In the genomic region with DNA sequence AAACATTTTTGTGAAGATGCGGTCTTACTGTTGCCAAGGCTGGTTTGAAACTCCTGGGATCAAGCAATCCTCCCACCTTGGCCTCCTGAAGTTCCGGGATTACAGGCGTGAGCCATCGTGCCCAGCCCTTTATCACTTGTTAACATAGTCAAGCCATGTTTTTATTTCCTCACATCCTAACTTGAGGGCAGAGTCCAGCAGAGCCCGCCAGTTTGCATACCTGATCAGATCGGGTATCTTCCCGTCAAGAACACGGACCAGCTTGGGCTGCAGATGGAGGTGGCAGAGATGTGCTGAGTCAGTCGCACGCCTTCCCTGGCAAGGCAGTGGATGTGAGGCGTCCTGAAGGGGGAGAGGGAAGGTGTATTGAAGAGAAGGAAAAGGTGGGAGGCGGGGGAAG, we compare ENCODE assay signal across 34 cellular contexts.
"Had no signal": no experiment of that assay in that cellular context is flagged by ENCODE, and none has a peak within 500 bp of the region (broad histone marks: within the 10 kb centered on the region; RNA-seq: fewer than 3 reads in every experiment).

No MANE protein-coding gene starts in this region.

- H3K4me3 ChIP-seq: adrenal gland, ascending aorta, body of pancreas, breast epithelium, cardiac muscle cell had no signal

- FAIRE-seq: astrocyte, bronchial epithelial cell had no signal

- H3K36me3 ChIP-seq: adrenal gland, ascending aorta, brain microvascular endothelial cell, breast epithelium, cardiac muscle cell had no signal

- DNase-seq: activated effector memory CD4-positive, alpha-beta T cell treated with anti-CD3 and anti-CD28 coated beads, Interleukin-2, amount 50 U/mL, for 16 hours; activated effector memory CD4-positive, alpha-beta T cell treated with Interleukin-2 at 50 U/mL for 16 hours; activated gamma-delta T cell; activated gamma-delta T cell treated with Interleukin-2 at 50 U/mL for 16 hours; activated naive CD4-positive, alpha-beta T cell; activated naive CD4-positive, alpha-beta T cell treated with anti-CD3 and anti-CD28 coated beads for 36 hours; activated naive CD4-positive, alpha-beta T cell treated with anti-CD3 and anti-CD28 coated beads, Interleukin-2, amount 10 ng/mL, durations not matched to agents 7 days and 5 days; activated naive CD4-positive, alpha-beta T cell treated with anti-CD3 and anti-CD28 coated beads, Interleukin-2, amount 50 U/mL, for 16 hours; activated naive CD4-positive, alpha-beta T cell treated with Interleukin-2 at 50 U/mL for 16 hours; activated naive CD8-positive, alpha-beta T cell treated with anti-CD3 and anti-CD28 coated beads for 36 hours; activated naive CD8-positive, alpha-beta T cell treated with anti-CD3 and anti-CD28 coated beads, Interleukin-2, amount 10 ng/mL, durations not matched to agents 7 days and 5 days; activated naive CD8-positive, alpha-beta T cell treated with anti-CD3 and anti-CD28 coated beads, Interleukin-2, amount 50 U/mL, for 24 hours; activated T-cell treated with anti-CD3 and anti-CD28 coated beads, Interleukin-2, amount 50 U/mL, for 1 hour; activated T-cell treated with anti-CD3 and anti-CD28 coated beads, Interleukin-2, amount 50 U/mL, for 24 hours; activated T-cell treated with anti-CD3 and anti-CD28 coated beads, Interleukin-2, amount 50 U/mL, for 4 hours; activated T-cell treated with anti-CD3 and anti-CD28 coated beads, Interleukin-2, amount 50 U/mL, for 48 hours; activated T-cell treated with anti-CD3 and anti-CD28 coated beads, Interleukin-2, amount 50 U/mL, for 72 hours; adrenal gland; amniotic stem cell; amygdala; anterior cingulate cortex; aorta; brain microvascular endothelial cell; caudate nucleus; central memory CD4-positive, alpha-beta T cell; cerebellar nuclear complex had no signal

- H3K27me3 ChIP-seq: adrenal gland, ascending aorta, body of pancreas, brain microvascular endothelial cell, breast epithelium, cardiac muscle cell had no signal

- H3K9me3 ChIP-seq: adrenal gland, ascending aorta, body of pancreas, breast epithelium had no signal

- H3K4me1 ChIP-seq: adrenal gland, ascending aorta, body of pancreas, breast epithelium had no signal

- H3K27ac ChIP-seq: adrenal gland, ascending aorta, body of pancreas, brain microvascular endothelial cell, breast epithelium, cardiac muscle cell had no signal

- ATAC-seq: activated naive CD4-positive, alpha-beta T cell treated with anti-CD3 and anti-CD28 coated beads, Interleukin-2, amount 50 U/mL, for 72 hours; activated naive CD8-positive, alpha-beta T cell treated with anti-CD3 and anti-CD28 coated beads, Interleukin-2, amount 50 U/mL, for 24 hours; activated T-cell treated with anti-CD3 and anti-CD28 coated beads, Interleukin-2, amount 50 U/mL, for 4 hours; activated T-cell treated with anti-CD3 and anti-CD28 coated beads, Interleukin-2, amount 50 U/mL, for 72 hours; activated T-helper 17 cell treated with anti-CD3 and anti-CD28 coated beads, Interleukin-2, amount 50 U/mL, for 72 hours; body of pancreas had no signal
